ENCODE assay signal across 18 cellular contexts in genomic region chr6:4487538-4487937, GRCh38.
A peak's percentile ranks its signal among the peaks of the same experiment; 100 is the strongest.
DNase-seq lines count a peak whose midpoint lies in the region; TF ChIP-seq lines count a peak whose summit lies in the region.
"Had no signal": no experiment of that assay in that cellular context is flagged by ENCODE, and none has a peak within 500 bp of the region (broad histone marks: within the 10 kb centered on the region; RNA-seq: fewer than 3 reads in every experiment).

No MANE protein-coding gene starts in this region.

- H3K4me3 ChIP-seq in breast epithelium (no peak overlapping the region), PC-9 (no peak overlapping the region), fibroblast of mammary gland (ENCODE audit: control insufficient read depth, low read depth, low read length) (no peak overlapping the region), stomach (no peak overlapping the region), uterus (no peak overlapping the region)
- H3K4me3 ChIP-seq: lower lobe of right lung, upper lobe of left lung had no signal

- H2AFZ ChIP-seq in PC-9: no peak overlapping the region

- peaks cover 11 to 23% of the 10 kb centered on the region in 2 donors for H3K9me3 ChIP-seq in breast epithelium
- no peaks in the 10 kb centered on the region; the same call in 1 of the 2 replicates for H3K9me3 ChIP-seq in PC-9 (ENCODE audit: insufficient read depth, low read depth)
- H3K9me3 ChIP-seq in stomach: peaks cover 7 to 31% (median 20%) of the 10 kb centered on the region in 4 donors
- peaks cover 0 to 6% of the 10 kb centered on the region in 2 donors for H3K9me3 ChIP-seq in uterus

- H3K4me2 ChIP-seq in PC-9: no peak overlapping the region

- no peaks in the 10 kb centered on the region for H3K27me3 Mint-ChIP-seq in MCF 10A (ENCODE audit: insufficient read depth, unreplicated experiment)
- H3K27me3 Mint-ChIP-seq: activated CD4-positive, alpha-beta T cell treated with anti-CD3 and anti-CD28 coated beads, Interleukin-2, amount 10 ng/mL, durations not matched to agents 24 days and 14 days had no signal

- no peaks in the 10 kb centered on the region for H3K9me2 ChIP-seq in PC-9 (ENCODE audit: insufficient read depth)

- intact Hi-C loops in MCF 10A (cut with micrococcal nuclease) (no loop called here), breast epithelium (cut with DNase I; ENCODE audit: low total_unique reads) (no loop called here), PC-9 (cut with micrococcal nuclease; ENCODE audit: unreplicated experiment) (loop anchor here (2.0 kb wide), 1 partner anchor 129 kb away; no protein-coding TSS in a partner anchor), stomach (cut with DNase I; ENCODE audit: low total_unique reads) (no loop called here), uterus (cut with DNase I; ENCODE audit: low total_unique reads) (no loop called here)

- no peak overlapping the region for H3K4me3 Mint-ChIP-seq in MCF 10A (ENCODE audit: unreplicated experiment)
- H3K4me3 Mint-ChIP-seq: activated CD4-positive, alpha-beta T cell treated with anti-CD3 and anti-CD28 coated beads, Interleukin-2, amount 10 ng/mL, durations not matched to agents 24 days and 14 days; neural crest cell had no signal

- DNase-seq in MCF 10A (ENCODE audit: unreplicated experiment) (peak; percentile 39), breast epithelium (ENCODE audit: low spot score in 2 of 2) (no peak), PC-9 (peak; percentile 66), fibroblast of mammary gland (ENCODE audit: low read depth) (peak; percentile 40), stomach (peak; percentile 43), uterus (no peak), GM03348 (ENCODE audit: low spot score) (no peak), SKM-1 (lab: John Stamatoyannopoulos, UW; ENCODE audit: unreplicated experiment) (no peak)
- DNase-seq: activated CD4-positive, alpha-beta T cell treated with anti-CD3 and anti-CD28 coated beads, Interleukin-2, amount 10 ng/mL, durations not matched to agents 24 days and 14 days; activated effector memory CD4-positive, alpha-beta T cell treated with anti-CD3 and anti-CD28 coated beads, Interleukin-2, amount 50 U/mL, for 16 hours; lower lobe of right lung; NCI-H1092; NCI-H2171 treated with DMSO at 0.1 percent for 48 hours; right cardiac atrium; SIG-M5; T1000 had no signal

- H3K36me3 ChIP-seq in breast epithelium (no peaks in the 10 kb centered on the region), PC-9 (ENCODE audit: low read depth) (no peaks in the 10 kb centered on the region), stomach (no peaks in the 10 kb centered on the region), uterus (no peaks in the 10 kb centered on the region)
- H3K36me3 ChIP-seq: lower lobe of right lung, upper lobe of left lung had no signal

- TF ChIP-seq EP300 in stomach (IDR thresholded peaks at IDR 0.05): no peak

- no peaks in the 10 kb centered on the region for H3K79me2 ChIP-seq in PC-9 (ENCODE audit: low read depth)

- TF ChIP-seq POLR2A in breast epithelium (IDR thresholded peaks at IDR 0.05): no peak
- TF ChIP-seq POLR2A in stomach (IDR thresholded peaks at IDR 0.05): no peak
- no peak for TF ChIP-seq POLR2A in uterus (IDR thresholded peaks at IDR 0.05)

- no peaks in the 10 kb centered on the region for H3K4me1 Mint-ChIP-seq in MCF 10A (ENCODE audit: insufficient read depth, unreplicated experiment)
- H3K4me1 Mint-ChIP-seq: activated CD4-positive, alpha-beta T cell treated with anti-CD3 and anti-CD28 coated beads, Interleukin-2, amount 10 ng/mL, durations not matched to agents 24 days and 14 days; neural crest cell had no signal

- POLR2A ChIA-PET in MCF 10A (lab: Yijun Ruan, JAX) (no interaction called here), PC-9 (lab: Charles Lee; ENCODE audit: unreplicated experiment) (no interaction called here)

- H3K36me3 Mint-ChIP-seq in MCF 10A (ENCODE audit: insufficient read depth, unreplicated experiment): no peaks in the 10 kb centered on the region

- H3K4me1 ChIP-seq in breast epithelium: no peaks in the 10 kb centered on the region
- H3K4me1 ChIP-seq in PC-9 (replicated peaks; ENCODE audit: insufficient read depth): 0 out of 2 replicates have a peak, but pooled peaks cover 7% of the 10 kb centered on the region
- H3K4me1 ChIP-seq in stomach: no peaks in the 10 kb centered on the region
- H3K4me1 ChIP-seq in uterus: no peaks in the 10 kb centered on the region
- H3K4me1 ChIP-seq: lower lobe of right lung, upper lobe of left lung had no signal

- TF ChIP-seq CTCF in MCF 10A (IDR thresholded peaks at IDR 0.05; ENCODE audit: unreplicated experiment): no peak
- TF ChIP-seq CTCF in breast epithelium (IDR thresholded peaks at IDR 0.05): no peak
- TF ChIP-seq CTCF in PC-9 (conservative IDR thresholded peaks at IDR 0.05): no peak
- TF ChIP-seq CTCF in fibroblast of mammary gland (conservative IDR thresholded peaks at IDR 0.05; ENCODE audit: control insufficient read depth, insufficient read depth, low read depth, low read length): no peak
- no peak for TF ChIP-seq CTCF in stomach (IDR thresholded peaks at IDR 0.05)
- TF ChIP-seq CTCF in uterus (IDR thresholded peaks at IDR 0.05): no peak

- WGBS in stomach, 5 donors: 59 to 80% (median 66%) methylated on average over 2 of the region's 2 CpGs

- H3K27ac Mint-ChIP-seq in MCF 10A (ENCODE audit: low read depth, unreplicated experiment): peak overlapping the region; percentile 71
- H3K27ac Mint-ChIP-seq: activated CD4-positive, alpha-beta T cell treated with anti-CD3 and anti-CD28 coated beads, Interleukin-2, amount 10 ng/mL, durations not matched to agents 24 days and 14 days had no signal

- H3K27ac ChIP-seq in breast epithelium: no peak overlapping the region
- H3K27ac ChIP-seq in PC-9: peak overlapping the region; percentile 67
- no peak overlapping the region for H3K27ac ChIP-seq in stomach
- no peak overlapping the region for H3K27ac ChIP-seq in uterus
- H3K27ac ChIP-seq: lower lobe of right lung had no signal

- no peaks in the 10 kb centered on the region for H4K20me1 ChIP-seq in PC-9 (ENCODE audit: insufficient read depth)

- BruUV-seq in MCF 10A (replicated peaks; lab: Mats Ljungman, UMichigan): no TSS peak
- no TSS peak for BruUV-seq in PC-9 (replicated peaks; lab: Mats Ljungman, UMichigan)

- H3F3A ChIP-seq in PC-9 (ENCODE audit: insufficient read depth, low read depth): peaks cover 5% of the 10 kb centered on the region; the same call in 1 of the 2 replicates

- CTCF ChIA-PET in MCF 10A (lab: Yijun Ruan, JAX) (no interaction called here), PC-9 (lab: Charles Lee) (no interaction called here)

- H3K27me3 ChIP-seq in breast epithelium: no peaks in the 10 kb centered on the region
- no peaks in the 10 kb centered on the region for H3K27me3 ChIP-seq in PC-9 (ENCODE audit: insufficient read depth, low read depth)
- H3K27me3 ChIP-seq in stomach: no peaks in the 10 kb centered on the region
- H3K27me3 ChIP-seq in uterus: no peaks in the 10 kb centered on the region
- H3K27me3 ChIP-seq: upper lobe of left lung had no signal

- peaks cover 8% of the 10 kb centered on the region for H3K9me3 Mint-ChIP-seq in MCF 10A (ENCODE audit: unreplicated experiment)

Comparison
In these comparisons a context has a peak if more than half of its experiments do, and no peak if none do; other contexts are left out.
1. DNase-seq: peak in MCF 10A (single experiment), PC-9 (2 of 2), fibroblast of mammary gland (single experiment) and stomach (single experiment); none in breast epithelium (0 of 2), uterus (0 of 2), GM03348 (single experiment) and SKM-1 (single experiment).